Comparison of ENCODE assay signal across 6 cellular contexts in the genomic region with DNA sequence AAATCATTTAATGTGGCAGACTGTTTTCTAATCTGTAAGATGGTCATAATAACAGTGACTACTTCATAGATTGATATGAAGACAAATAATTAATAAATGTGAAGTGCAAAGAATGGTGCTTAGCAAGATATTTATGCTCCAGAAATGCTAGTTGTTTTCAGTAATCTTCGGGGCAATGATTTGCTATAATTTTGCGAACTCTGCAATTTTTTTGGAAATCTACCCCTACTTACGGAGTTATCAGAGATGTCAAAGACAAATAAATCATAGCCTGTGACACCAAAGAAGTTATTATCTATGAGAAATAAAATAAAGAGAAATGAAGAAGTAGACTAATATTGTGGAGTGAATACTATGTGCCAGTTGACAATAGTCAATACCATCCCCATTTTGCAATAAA.
"Had no signal": no experiment of that assay in that cellular context is flagged by ENCODE, and none has a peak within 500 bp of the region (broad histone marks: within the 10 kb centered on the region; RNA-seq: fewer than 3 reads in every experiment).

No MANE protein-coding gene starts in this region.

- FAIRE-seq: HTR-8/SVneo had no signal

- H3K9ac ChIP-seq: KMS-11 had no signal

- DNase-seq: Karpas-422, KBM-7, KG1 had no signal

- H3K4me2 ChIP-seq: KMS-11 had no signal

- H3K27ac ChIP-seq: HL-60, KMS-11 had no signal
